In genomic region chr20:63538204-63539091, GRCh38 we compare ENCODE assay signal across 6 cellular contexts. TPM values are rescaled to one million over a fixed set of nuclear protein-coding genes. Genes with fewer than 3 reads are reported as not detected.
A peak's percentile ranks its signal among the peaks of the same experiment; 100 is the strongest.
DNase-seq lines count a peak whose midpoint lies in the region; ATAC-seq lines count a peak whose summit lies in the region.

No MANE protein-coding gene starts in this region.

- POLR2A ChIA-PET in naive thymus-derived CD8-positive, alpha-beta T cell (lab: Charles Lee) = interaction anchor here (0.6 to 11.6 kb wide), 29 partner anchors 8 to 442 kb away, joined by 3 to 174 read pairs (median 5); partner anchors contain the start of genes ARFRP1, GMEB2, LIME1 and PPDPF

- H3K27ac Mint-ChIP-seq in naive thymus-derived CD8-positive, alpha-beta T cell = peak overlapping the region in 9 of 10 donors; percentile 31 to 93 (median 86)

- H3K9ac ChIP-seq in adipocyte (ENCODE audit: low read length) = peak overlapping the region; percentile 44

- no peaks in the 10 kb centered on the region for H3K36me3 Mint-ChIP-seq in naive thymus-derived CD8-positive, alpha-beta T cell

- peaks cover 13% of the 10 kb centered on the region for H3K4me1 ChIP-seq in adipocyte (ENCODE audit: control insufficient read depth, insufficient read depth, low read length)

- H3K27me3 ChIP-seq in adipocyte (replicated peaks; ENCODE audit: control insufficient read depth, insufficient read depth, low read length) = peaks cover 19% of the 10 kb centered on the region

- H3K27me3 Mint-ChIP-seq in naive thymus-derived CD8-positive, alpha-beta T cell = no peaks in the 10 kb centered on the region

- H3K4me3 ChIP-seq in adipocyte (ENCODE audit: low read length) = no peak overlapping the region

- no peaks in the 10 kb centered on the region for H3K36me3 ChIP-seq in adipocyte (ENCODE audit: control insufficient read depth, insufficient read depth, low read length, severe bottlenecking)

- H3K9me3 ChIP-seq in adipocyte (ENCODE audit: control insufficient read depth, low read length) = no peaks in the 10 kb centered on the region

- H3K9me3 Mint-ChIP-seq in naive thymus-derived CD8-positive, alpha-beta T cell = no peaks in the 10 kb centered on the region

- peak overlapping the region; percentile 62 to 82 (median 71) for H3K4me3 Mint-ChIP-seq in naive thymus-derived CD8-positive, alpha-beta T cell

- ATAC-seq in naive thymus-derived CD8-positive, alpha-beta T cell = peak; percentile 5 to 40
- ATAC-seq in GM18909 (IDR thresholded peaks at IDR 0.05; ENCODE audit: poor library complexity, unreplicated experiment) = no peak
- ATAC-seq in HG03196 (IDR thresholded peaks at IDR 0.05; ENCODE audit: unreplicated experiment) = no peak

- peaks cover 8 to 22% (median 15%) of the 10 kb centered on the region in 4 donors for H3K4me1 Mint-ChIP-seq in naive thymus-derived CD8-positive, alpha-beta T cell

- DNase-seq in stimulated activated naive CD4-positive, alpha-beta T cell (lab: John Stamatoyannopoulos, UW) = peak in 4 of 6 experiments; percentile 56 to 68 (median 62)
- DNase-seq in stimulated activated naive CD4-positive, alpha-beta T cell treated with Interleukin-2 at 50 U/mL for 16 hours (lab: John Stamatoyannopoulos, UW) = no peak
- peak; percentile 49 for DNase-seq in adipocyte (ENCODE audit: low read depth)
- DNase-seq in naive thymus-derived CD8-positive, alpha-beta T cell = peak in 7 of 10 donors; percentile 29 to 78 (median 57)

RNA-seq across cellular contexts. Expression of gene PTK6, which starts 1.3 kb away (rescaled TPM):
- total RNA-seq in naive thymus-derived CD8-positive, alpha-beta T cell = under 1 TPM; 0.16 to 0.29 TPM
- under 1 TPM; 0.09 to 0.44 (median 0.15) TPM for polyA plus RNA-seq in naive thymus-derived CD8-positive, alpha-beta T cell

RNA-seq across cellular contexts. Expression of gene SRMS, which starts 9.1 kb away (rescaled TPM):
- not detected for total RNA-seq in naive thymus-derived CD8-positive, alpha-beta T cell
- not detected for polyA plus RNA-seq in naive thymus-derived CD8-positive, alpha-beta T cell

RNA-seq across cellular contexts. Expression of gene FNDC11, which starts 15.5 kb away (rescaled TPM):
- total RNA-seq in naive thymus-derived CD8-positive, alpha-beta T cell = under 1 TPM; 0.13 to 0.36 TPM
- polyA plus RNA-seq in naive thymus-derived CD8-positive, alpha-beta T cell = under 1 TPM in 1 of 3 donors, not detected in 2; 0.25 TPM

RNA-seq across cellular contexts. Expression of gene PPDPF, which starts 17.9 kb away (rescaled TPM):
- total RNA-seq in naive thymus-derived CD8-positive, alpha-beta T cell = 100 to 1,000 TPM; 225 to 229 TPM
- polyA plus RNA-seq in naive thymus-derived CD8-positive, alpha-beta T cell = 10 to 100 TPM; 47.4 to 93.1 (median 78.1) TPM

RNA-seq across cellular contexts. Expression of gene HELZ2, which starts 35.6 kb away (rescaled TPM):
- 10 to 100 TPM; 22.7 to 24.4 TPM for total RNA-seq in naive thymus-derived CD8-positive, alpha-beta T cell
- 1 to 10 TPM; 3.1 to 4.6 (median 4.1) TPM for polyA plus RNA-seq in naive thymus-derived CD8-positive, alpha-beta T cell

Comparison
In these comparisons a context has a peak if more than half of its experiments do, and no peak if none do; other contexts are left out.
1. ATAC-seq: peak in naive thymus-derived CD8-positive, alpha-beta T cell (2 of 2); none in GM18909 (single experiment) and HG03196 (single experiment).